In genomic region chr5:93584531-93585053, GRCh38 we compare ENCODE assay signal across 8 cellular contexts. TPM values are rescaled to one million over a fixed set of nuclear protein-coding genes. Genes with fewer than 3 reads are reported as not detected.
DNase-seq lines count a peak whose midpoint lies in the region; ATAC-seq and TF ChIP-seq lines count a peak whose summit lies in the region.

No MANE protein-coding gene starts in this region.

- POLR2A ChIA-PET in HCT116 (lab: Charles Lee) = no interaction called here

- intact Hi-C loops in HCT116 (cut with micrococcal nuclease) = loop anchor here (5.0 to 10.0 kb wide), 6 partner anchors 333 to 1310 kb away; no protein-coding TSS in a partner anchor

- H3K9ac ChIP-seq in BLaER1 treated with 17β-estradiol and CSF1 and Interleukin-3, amounts not matched to agents 10 nM and 100 nM = peak overlapping the region in 3 of 11 experiments; percentile 18 to 52 (median 26); a peak in 3 of 22 replicates
- H3K9ac ChIP-seq in HCT116 (ENCODE audit: low read length) (peak overlapping the region; percentile 44), neural cell (ENCODE audit: low read length) (no peak overlapping the region)

- CTCF ChIA-PET in HCT116 (lab: Charles Lee) = interaction anchor here (1.3 kb wide), 1 partner anchor 217 kb away, joined by 4 read pairs; no protein-coding TSS in a partner anchor

- peak overlapping the region; percentile 30 to 70 (median 58) for H3K4me3 ChIP-seq in BLaER1 treated with 17β-estradiol and CSF1 and Interleukin-3, amounts not matched to agents 10 nM and 100 nM
- H3K4me3 ChIP-seq in HCT116 (replicated peaks in 1 of 2; ENCODE audit: low read depth in 1 of 2, low read length in 2 of 2) (peak overlapping the region; percentile 68 to 85), cardiac fibroblast (replicated peaks in 1 of 2; ENCODE audit: low read depth in 2 of 2, low read length in 2 of 2) (peak overlapping the region; percentile 67 to 86), neural cell (ENCODE audit: low read length) (peak overlapping the region; percentile 53)

- ATAC-seq in HCT116 = no peak
- no peak for ATAC-seq in GM19463 (IDR thresholded peaks at IDR 0.05; ENCODE audit: unreplicated experiment)
- no peak for ATAC-seq in GM19455 (IDR thresholded peaks at IDR 0.05; ENCODE audit: unreplicated experiment)

- no peak for TF ChIP-seq POLR2A in HCT116 (IDR thresholded peaks at IDR 0.05; ENCODE audit: borderline replicate concordance, extremely low read depth, insufficient read depth, insufficient read length)

- TF ChIP-seq RAD21 in HCT116 (IDR thresholded peaks at IDR 0.05; ENCODE audit: low read depth) = no peak
- no peak for TF ChIP-seq RAD21 in neural cell (conservative IDR thresholded peaks at IDR 0.05)

- H3K4me1 ChIP-seq in BLaER1 treated with 17β-estradiol and CSF1 and Interleukin-3, amounts not matched to agents 10 nM and 100 nM = peaks cover 15 to 29% (median 24%) of the 10 kb centered on the region in 10 experiments
- H3K4me1 ChIP-seq in HCT116 (ENCODE audit: control insufficient read depth in 1 of 2, insufficient read depth in 2 of 2, low read length in 2 of 2) = peaks cover 10 to 27% of the 10 kb centered on the region in 2 experiments; a peak in 3 of 4 replicates

- no peak overlapping the region for H3K27ac ChIP-seq in BLaER1 treated with 17β-estradiol and CSF1 and Interleukin-3, amounts not matched to agents 10 nM and 100 nM
- peak overlapping the region; percentile 99 for H3K27ac ChIP-seq in HCT116 (ENCODE audit: low read depth, low read length)
- no peak overlapping the region for H3K27ac ChIP-seq in neural cell (ENCODE audit: low read length)

- H3F3A ChIP-seq in neural cell (ENCODE audit: insufficient read depth, low read length, poor library complexity, severe bottlenecking) = peaks cover 5% of the 10 kb centered on the region

- no TSS peak for BruUV-seq in HCT116 (replicated peaks; lab: Mats Ljungman, UMichigan)

- peaks cover 0 to 80% (median 74%) of the 10 kb centered on the region in 11 experiments; a peak in 20 of 22 replicates for H4K20me1 ChIP-seq in BLaER1 treated with 17β-estradiol and CSF1 and Interleukin-3, amounts not matched to agents 10 nM and 100 nM
- H4K20me1 ChIP-seq in HCT116 (ENCODE audit: insufficient read depth) (no peaks in the 10 kb centered on the region), neural cell (ENCODE audit: insufficient read depth) (no peaks in the 10 kb centered on the region)

- no peak for TF ChIP-seq EP300 in neural cell (conservative IDR thresholded peaks at IDR 0.05; ENCODE audit: poor library complexity, severe bottlenecking)

- TF ChIP-seq CTCF in HCT116 (IDR thresholded peaks at IDR 0.05 in 2 of 3, conservative IDR thresholded peaks at IDR 0.05 in 1 of 3; ENCODE audit: borderline replicate concordance in 1 of 3, insufficient read depth in 1 of 3, low read depth in 2 of 3, low read length in 2 of 3) (no peak), cardiac fibroblast (IDR thresholded peaks at IDR 0.05; ENCODE audit: low read depth, low read length) (no peak), neural cell (IDR thresholded peaks at IDR 0.05; ENCODE audit: poor library complexity, severe bottlenecking) (no peak)

- DNase-seq in HCT116 (ENCODE audit: low read depth, low spot score) (no peak), cardiac fibroblast (ENCODE audit: low read depth in 2 of 2) (no peak), medulla oblongata (ENCODE audit: extremely low spot score) (no peak)
- DNase-seq in stimulated activated CD4-positive, alpha-beta T cell treated with anti-CD3 and anti-CD28 coated beads, Interleukin-2, amount 100 ng/mL, for 48 hours = no peak

- H3K9me3 ChIP-seq in BLaER1 treated with 17β-estradiol and CSF1 and Interleukin-3, amounts not matched to agents 10 nM and 100 nM (replicated peaks in 1 of 11) = peaks cover 0 to 17% (median 14%) of the 10 kb centered on the region in 11 experiments; a peak in 13 of 22 replicates
- H3K9me3 ChIP-seq in HCT116 (ENCODE audit: control insufficient read depth in 1 of 2, insufficient read depth in 1 of 2, low read depth in 1 of 2, low read length in 2 of 2) (no peaks in the 10 kb centered on the region), neural cell (ENCODE audit: low read length) (peaks cover 5% of the 10 kb centered on the region)

- H3K79me2 ChIP-seq in HCT116 (ENCODE audit: insufficient read depth, low read length) = peaks cover 20% of the 10 kb centered on the region
- H3K79me2 ChIP-seq in neural cell (replicated peaks; ENCODE audit: insufficient read depth, low read length) = no peaks in the 10 kb centered on the region

- RAD21 ChIA-PET in HCT116 (lab: Charles Lee; ENCODE audit: low non-redundant PET in 1 of 2, low total read pairs in 2 of 2, uncharacterized antibody in 2 of 2, unreplicated experiment in 2 of 2) = no interaction called here

- no peaks in the 10 kb centered on the region for H3K9me2 ChIP-seq in HCT116 (ENCODE audit: insufficient read depth)
- H3K9me2 ChIP-seq in neural cell (ENCODE audit: insufficient read depth, low read length) = no peaks in the 10 kb centered on the region

- H3K27me3 ChIP-seq in BLaER1 treated with 17β-estradiol and CSF1 and Interleukin-3, amounts not matched to agents 10 nM and 100 nM = peaks cover 95 to 100% (median 100%) of the 10 kb centered on the region in 11 experiments
- H3K27me3 ChIP-seq in HCT116 (ENCODE audit: insufficient read depth, low read length) (no peaks in the 10 kb centered on the region), neural cell (ENCODE audit: insufficient read depth, low read depth, low read length) (peaks cover 89% of the 10 kb centered on the region)

- H2AFZ ChIP-seq in HCT116 (ENCODE audit: low read depth, low read length, poor library complexity, severe bottlenecking) = no peak overlapping the region
- no peak overlapping the region for H2AFZ ChIP-seq in neural cell (ENCODE audit: low read depth, low read length)

- H3K4me2 ChIP-seq in BLaER1 treated with 17β-estradiol and CSF1 and Interleukin-3, amounts not matched to agents 10 nM and 100 nM = peak overlapping the region; percentile 59 to 99 (median 91)
- H3K4me2 ChIP-seq in HCT116 (ENCODE audit: low read length) (peak overlapping the region; percentile 98), neural cell (ENCODE audit: low read length) (no peak overlapping the region)

- no peaks in the 10 kb centered on the region for H3K36me3 ChIP-seq in BLaER1 treated with 17β-estradiol and CSF1 and Interleukin-3, amounts not matched to agents 10 nM and 100 nM
- H3K36me3 ChIP-seq in HCT116 (ENCODE audit: control insufficient read depth in 1 of 2, insufficient read depth in 2 of 2, low read length in 2 of 2) (peaks cover 0 to 24% of the 10 kb centered on the region in 2 experiments; a peak in 2 of 4 replicates), neural cell (ENCODE audit: insufficient read depth, low read length) (no peaks in the 10 kb centered on the region)

TF ChIP-seq in HCT116, 20 proteins besides CTCF, POLR2A, EP300 and RAD21:
- peak; percentile 2; the same call in 1 of the 2 replicates for TF ChIP-seq ZFX (IDR thresholded peaks at IDR 0.05)
- no peak for TF ChIP-seq CBX3 (IDR thresholded peaks at IDR 0.05; ENCODE audit: low read depth)
- TF ChIP-seq POLR2AphosphoS5 (IDR thresholded peaks at IDR 0.05; ENCODE audit: low read depth, low read length) = no peak; the same call in 1 of the 2 replicates
TF ChIP-seq in HCT116: peak in this region for 1.

TF ChIP-seq in neural cell, 6 proteins besides CTCF, POLR2A, EP300 and RAD21:
- TF ChIP-seq REST (IDR thresholded peaks at IDR 0.05; ENCODE audit: borderline replicate concordance) (no peak), TAF1 (IDR thresholded peaks at IDR 0.05; ENCODE audit: low read depth) (no peak), POLR2AphosphoS5 (IDR thresholded peaks at IDR 0.05) (no peak), EZH2 (IDR thresholded peaks at IDR 0.05; ENCODE audit: borderline replicate concordance, insufficient read depth, low read length, poor library complexity, severe bottlenecking) (no peak), SMC3 (conservative IDR thresholded peaks at IDR 0.05; ENCODE audit: poor library complexity) (no peak), MXI1 (conservative IDR thresholded peaks at IDR 0.05; ENCODE audit: poor library complexity, severe bottlenecking) (no peak)

RNA-seq across cellular contexts. Expression of gene NR2F1, which starts 1.6 kb away (rescaled TPM):
- 51.2 TPM for total RNA-seq in HCT116 (2021; ENCODE audit: unreplicated experiment)
- polyA plus RNA-seq in HCT116 (2012) = 63.0 and 64.6 TPM in 2 replicates
- 2.1 and 2.3 TPM in 2 replicates for polyA plus RNA-seq in neural cell
- polyA minus RNA-seq in neural cell = 1.7 and 1.9 TPM in 2 replicates

RNA-seq across cellular contexts. Expression of gene NR2F1-AS1, which starts 3.6 kb away (rescaled TPM):
- 20.1 TPM for total RNA-seq in HCT116 (2021; ENCODE audit: unreplicated experiment)
- polyA plus RNA-seq in HCT116 (2012) = 12.7 and 18.1 TPM in 2 replicates
- 0.24 and 0.42 TPM in 2 replicates for polyA plus RNA-seq in neural cell
- 0.97 and 2.0 TPM in 2 replicates for polyA minus RNA-seq in neural cell
